ENCODE assay signal across 8 cellular contexts in genomic region chr6:2876210-2877056, GRCh38. TPM values are rescaled to one million over a fixed set of nuclear protein-coding genes. Genes with fewer than 3 reads are reported as not detected.
DNase-seq lines count a peak whose midpoint lies in the region; ATAC-seq, FAIRE-seq and TF ChIP-seq lines count a peak whose summit lies in the region.

No MANE protein-coding gene starts in this region.

- FAIRE-seq in GM19239 (lab: Jason Lieb, UNC): peak; percentile 66

- TF ChIP-seq CTCF in AG04450 (IDR thresholded peaks at IDR 0.05; ENCODE audit: low read depth, low read length) (no peak), PC-9 (conservative IDR thresholded peaks at IDR 0.05) (no peak), coronary artery (IDR thresholded peaks at IDR 0.05) (no peak)

- H3K36me3 ChIP-seq in PC-9 (ENCODE audit: low read depth): no peaks in the 10 kb centered on the region

- H3K9me3 ChIP-seq in AG04450 (ENCODE audit: control insufficient read depth, insufficient read depth, low read length) (no peaks in the 10 kb centered on the region; the same call in 1 of the 2 replicates), PC-9 (ENCODE audit: insufficient read depth, low read depth) (no peaks in the 10 kb centered on the region)

- no TSS peak for BruUV-seq in PC-9 (replicated peaks; lab: Mats Ljungman, UMichigan)

- POLR2A ChIA-PET in AG04450 (lab: Yijun Ruan, JAX) (interaction anchor here (1.3 to 1.5 kb wide), 2 partner anchors 10 to 35 kb away, joined by 3 to 5 read pairs; partner anchors contain the start of gene SERPINB1), PC-9 (lab: Charles Lee; ENCODE audit: unreplicated experiment) (interaction anchor here (0.5 to 0.7 kb wide), 3 partner anchors 19 to 33 kb away, joined by 3 to 6 read pairs (median 5); no protein-coding TSS in a partner anchor)

- peak; percentile 42 for ATAC-seq in stimulated activated naive CD8-positive, alpha-beta T cell treated with anti-CD3 and anti-CD28 coated beads, Interleukin-15, Interleukin-2, amounts not matched to agents 100 U/mL and 50 U/mL, for 24 hours
- ATAC-seq in HG02840 (IDR thresholded peaks at IDR 0.05; ENCODE audit: low FRiP score, unreplicated experiment): no peak

- no peak overlapping the region for H2AFZ ChIP-seq in PC-9

- no peaks in the 10 kb centered on the region for H4K20me1 ChIP-seq in PC-9 (ENCODE audit: insufficient read depth)

- H3K9me2 ChIP-seq in PC-9 (ENCODE audit: insufficient read depth): no peaks in the 10 kb centered on the region

- peak overlapping the region; percentile 76 for H3K4me2 ChIP-seq in PC-9

- H3K27ac ChIP-seq in AG04450 (ENCODE audit: low read depth, low read length) (peak overlapping the region; percentile 81), PC-9 (peak overlapping the region; percentile 99), coronary artery (peak overlapping the region; percentile 61 to 68)

- H3K4me3 ChIP-seq in AG04450 (ENCODE audit: low read depth, low read length): peak overlapping the region; percentile 37
- H3K4me3 ChIP-seq in PC-9: peak overlapping the region; percentile 49; the same call in 1 of the 2 replicates
- H3K4me3 ChIP-seq in coronary artery: peak overlapping the region; percentile 76

- DNase-seq in AG04450 (ENCODE audit: low read depth, low spot score) (peak; percentile 45), GM19239 (ENCODE audit: insufficient read length, low spot score) (no peak), PC-9 (peak; percentile 63 to 92), coronary artery (ENCODE audit: low spot score) (peak; percentile 84), left kidney (ENCODE audit: low read depth, low spot score) (peak; percentile 77), NOMO-1 (lab: John Stamatoyannopoulos, UW; ENCODE audit: unreplicated experiment in 2 of 2) (no peak)
- peak; percentile 56 for DNase-seq in stimulated activated naive CD8-positive, alpha-beta T cell treated with anti-CD3 and anti-CD28 coated beads, Interleukin-15, Interleukin-2, amounts not matched to agents 100 U/mL and 50 U/mL, for 24 hours

- no peaks in the 10 kb centered on the region for H3K79me2 ChIP-seq in PC-9 (ENCODE audit: low read depth)

- H3F3A ChIP-seq in PC-9 (ENCODE audit: insufficient read depth, low read depth): peaks cover 25% of the 10 kb centered on the region

- H3K27me3 ChIP-seq in AG04450 (ENCODE audit: control insufficient read depth, insufficient read depth, low read length) (peaks cover 7% of the 10 kb centered on the region), PC-9 (ENCODE audit: insufficient read depth, low read depth) (no peaks in the 10 kb centered on the region)

- CTCF ChIA-PET in AG04450 (lab: Charles Lee) (interaction anchor here (0.5 to 1.5 kb wide), 3 partner anchors 18 to 85 kb away, joined by 3 to 9 read pairs (median 3); no protein-coding TSS in a partner anchor), PC-9 (lab: Charles Lee) (interaction anchor here (0.6 to 1.3 kb wide), 5 partner anchors 19 to 1285 kb away, joined by 3 to 6 read pairs (median 4); no protein-coding TSS in a partner anchor)

- intact Hi-C loops in PC-9 (cut with micrococcal nuclease; ENCODE audit: unreplicated experiment): loop anchor here (1.0 to 2.0 kb wide), 3 partner anchors 19 to 66 kb away; no protein-coding TSS in a partner anchor

- H3K4me1 ChIP-seq in PC-9 (replicated peaks; ENCODE audit: insufficient read depth): peaks cover 30% of the 10 kb centered on the region

RNA-seq across cellular contexts. Expression of gene SERPINB9, which starts 26.7 kb away (rescaled TPM):
- 4.3 and 5.0 TPM in 2 replicates for polyA plus RNA-seq in AG04450 (2011; rRNA removed)
- polyA minus RNA-seq in AG04450 (2011; rRNA and poly(A)+ RNA removed): 4.4 and 6.6 TPM in 2 replicates
- total RNA-seq in PC-9 (2021): 1.7 and 2.4 TPM in 2 replicates

RNA-seq across cellular contexts. Expression of gene SERPINB1, which starts 34.8 kb away (rescaled TPM):
- polyA plus RNA-seq in AG04450 (2011; rRNA removed): 17.7 and 22.4 TPM in 2 replicates
- polyA minus RNA-seq in AG04450 (2011; rRNA and poly(A)+ RNA removed): 7.1 and 8.9 TPM in 2 replicates
- 82.3 and 93.9 TPM in 2 replicates for total RNA-seq in PC-9 (2021)

Comparison
In these comparisons a context has a peak if more than half of its experiments do, and no peak if none do; other contexts are left out.
1. DNase-seq: peak in AG04450 (single experiment), PC-9 (2 of 2), coronary artery (single experiment), left kidney (single experiment) and stimulated activated naive CD8-positive, alpha-beta T cell treated with anti-CD3 and anti-CD28 coated beads, Interleukin-15, Interleukin-2, amounts not matched to agents 100 U/mL and 50 U/mL, for 24 hours (single experiment); none in GM19239 (single experiment) and NOMO-1 (0 of 2).
2. Peak in every context shown above with its lines, with median percentiles within 50 percentile points of each other: H3K27ac ChIP-seq and H3K4me3 ChIP-seq.